22 cellular contexts compared by ENCODE assay signal in genomic region chr9:132043708-132044107, GRCh38.
"Had no signal": no experiment of that assay in that cellular context is flagged by ENCODE, and none has a peak within 500 bp of the region (broad histone marks: within the 10 kb centered on the region; RNA-seq: fewer than 3 reads in every experiment).

No MANE protein-coding gene starts in this region.

- DNase-seq: activated B cell treated with CpG ODN at 0.5 μM for 24 hours; activated CD8-positive, alpha-beta memory T cell treated with anti-CD3 and anti-CD28 coated beads, Interleukin-2, amount 10 ng/mL, durations not matched to agents 7 days and 5 days; activated CD8-positive, alpha-beta T cell treated with anti-CD3 and anti-CD28 coated beads, Interleukin-2, amount 10 ng/mL, durations not matched to agents 7 days and 5 days; activated naive CD4-positive, alpha-beta T cell; activated T-cell treated with anti-CD3 and anti-CD28 coated beads, Interleukin-2, amount 50 U/mL, for 72 hours; colonic mucosa; effector memory CD4-positive, alpha-beta T cell; gastrocnemius medialis; glutamatergic neuron; left ventricle myocardium inferior; mucosa of descending colon; right cardiac atrium; stimulated activated CD4-positive, alpha-beta T cell treated with anti-CD3 and anti-CD28 coated beads, Interleukin-2, amount 100 ng/mL, for 48 hours; stimulated activated naive CD8-positive, alpha-beta T cell treated with anti-CD3 and anti-CD28 coated beads, Interleukin-15, Interleukin-2, amounts not matched to agents 100 U/mL and 50 U/mL, for 24 hours; T-helper 17 cell; T1000; testis; trophoblast cell; uterus had no signal

- H3K27ac Mint-ChIP-seq: activated B cell treated with CpG ODN at 0.5 μM for 24 hours; activated CD8-positive, alpha-beta memory T cell treated with anti-CD3 and anti-CD28 coated beads, Interleukin-2, amount 10 ng/mL, durations not matched to agents 7 days and 5 days; activated CD8-positive, alpha-beta T cell treated with anti-CD3 and anti-CD28 coated beads, Interleukin-2, amount 10 ng/mL, durations not matched to agents 7 days and 5 days; activated naive CD4-positive, alpha-beta T cell treated with anti-CD3 and anti-CD28 coated beads, Interleukin-2, amount 50 U/mL, for 72 hours; activated T-cell treated with anti-CD3 and anti-CD28 coated beads, Interleukin-2, amount 50 U/mL, for 72 hours; natural killer cell treated with Interleukin-12 subunit alpha and Interleukin-12 subunit beta and Interleukin-15 and Interleukin-18, amount 100 ng/mL, for 72 hours; T-helper 17 cell had no signal

- H3K9me3 Mint-ChIP-seq: activated B cell treated with CpG ODN at 0.5 μM for 24 hours; activated naive CD4-positive, alpha-beta T cell treated with anti-CD3 and anti-CD28 coated beads, Interleukin-2, amount 50 U/mL, for 72 hours; activated T-cell treated with anti-CD3 and anti-CD28 coated beads, Interleukin-2, amount 50 U/mL, for 72 hours; natural killer cell treated with Interleukin-12 subunit alpha and Interleukin-12 subunit beta and Interleukin-15 and Interleukin-18, amount 100 ng/mL, for 72 hours had no signal

- H3K4me1 Mint-ChIP-seq: activated CD8-positive, alpha-beta memory T cell treated with anti-CD3 and anti-CD28 coated beads, Interleukin-2, amount 10 ng/mL, durations not matched to agents 7 days and 5 days had no signal

- H3K27me3 ChIP-seq: colonic mucosa, gastrocnemius medialis, testis, uterus had no signal

- H3K4me3 Mint-ChIP-seq: activated B cell treated with CpG ODN at 0.5 μM for 24 hours; activated CD8-positive, alpha-beta memory T cell treated with anti-CD3 and anti-CD28 coated beads, Interleukin-2, amount 10 ng/mL, durations not matched to agents 7 days and 5 days; activated CD8-positive, alpha-beta T cell treated with anti-CD3 and anti-CD28 coated beads, Interleukin-2, amount 10 ng/mL, durations not matched to agents 7 days and 5 days; activated T-cell treated with anti-CD3 and anti-CD28 coated beads, Interleukin-2, amount 50 U/mL, for 72 hours; natural killer cell treated with Interleukin-12 subunit alpha and Interleukin-12 subunit beta and Interleukin-15 and Interleukin-18, amount 100 ng/mL, for 72 hours; T-helper 17 cell had no signal

- H3K36me3 ChIP-seq: colonic mucosa, gastrocnemius medialis, left ventricle myocardium inferior, uterus had no signal

- H3K27me3 Mint-ChIP-seq: activated B cell treated with CpG ODN at 0.5 μM for 24 hours; activated CD8-positive, alpha-beta memory T cell treated with anti-CD3 and anti-CD28 coated beads, Interleukin-2, amount 10 ng/mL, durations not matched to agents 7 days and 5 days; natural killer cell treated with Interleukin-12 subunit alpha and Interleukin-12 subunit beta and Interleukin-15 and Interleukin-18, amount 100 ng/mL, for 72 hours; T-helper 17 cell had no signal

- H3K4me3 ChIP-seq: colonic mucosa, gastrocnemius medialis, left ventricle myocardium inferior, lung, mucosa of descending colon, testis, uterus had no signal

- H3K9me3 ChIP-seq: colonic mucosa, gastrocnemius medialis, left ventricle myocardium inferior, mucosa of descending colon, testis, uterus had no signal

- H3K27ac ChIP-seq: colonic mucosa, gastrocnemius medialis, left ventricle myocardium inferior, testis, uterus had no signal

- H3K36me3 Mint-ChIP-seq: natural killer cell treated with Interleukin-12 subunit alpha and Interleukin-12 subunit beta and Interleukin-15 and Interleukin-18, amount 100 ng/mL, for 72 hours had no signal

- H3K4me1 ChIP-seq: colonic mucosa, testis, uterus had no signal
